Comparison of ENCODE assay signal across 2 cellular contexts in genomic region chr2:115294999-115295398, GRCh38.
TF ChIP-seq lines count a peak whose summit lies in the region.

No MANE protein-coding gene starts in this region.

TF ChIP-seq in GM23338, 12 proteins besides CTCF, POLR2A, EP300 and RAD21 (continued from another document):
- TF ChIP-seq ETS1 (IDR thresholded peaks at IDR 0.05): no peak
- TF ChIP-seq REST (IDR thresholded peaks at IDR 0.05; ENCODE audit: unreplicated experiment): no peak
- no peak for TF ChIP-seq NANOG (IDR thresholded peaks at IDR 0.05; ENCODE audit: borderline replicate concordance)
- no peak for TF ChIP-seq STAT1 (IDR thresholded peaks at IDR 0.05; ENCODE audit: unreplicated experiment)
- TF ChIP-seq ZNF462 (CRISPR knock-in tag; IDR thresholded peaks at IDR 0.05): no peak

TF ChIP-seq in WTC11, 78 proteins besides CTCF, POLR2A, EP300 and RAD21 (continued from another document):
- no peak for TF ChIP-seq FOXP4 (CRISPR knock-in tag; IDR thresholded peaks at IDR 0.05)
- no peak for TF ChIP-seq IRF2 (CRISPR knock-in tag; IDR thresholded peaks at IDR 0.05; ENCODE audit: borderline replicate concordance, low read depth)
- no peak for TF ChIP-seq FOXJ3 (CRISPR knock-in tag; IDR thresholded peaks at IDR 0.05; ENCODE audit: borderline replicate concordance)
- TF ChIP-seq E2F5 (CRISPR knock-in tag; IDR thresholded peaks at IDR 0.05): no peak
- no peak for TF ChIP-seq MYBL2 (CRISPR knock-in tag; IDR thresholded peaks at IDR 0.05)
- no peak for TF ChIP-seq E2F4 (CRISPR knock-in tag; IDR thresholded peaks at IDR 0.05; ENCODE audit: borderline replicate concordance, low read depth)
- no peak for TF ChIP-seq ATF2 (CRISPR knock-in tag; IDR thresholded peaks at IDR 0.05; ENCODE audit: borderline replicate concordance, low read depth)
- no peak for TF ChIP-seq ZNF425 (CRISPR knock-in tag; conservative IDR thresholded peaks at IDR 0.05)
- no peak for TF ChIP-seq SP1 (CRISPR knock-in tag; conservative IDR thresholded peaks at IDR 0.05)
- TF ChIP-seq OVOL2 (CRISPR knock-in tag; IDR thresholded peaks at IDR 0.05; ENCODE audit: borderline replicate concordance): no peak
- no peak for TF ChIP-seq NR3C1 (CRISPR knock-in tag; conservative IDR thresholded peaks at IDR 0.05; ENCODE audit: low read depth)
- TF ChIP-seq GTF2I (CRISPR knock-in tag; conservative IDR thresholded peaks at IDR 0.05): no peak
